35 cellular contexts compared by ENCODE assay signal in genomic region chr4:112138538-112138937, GRCh38. TPM values are rescaled to one million over a fixed set of nuclear protein-coding genes. Genes with fewer than 3 reads are reported as not detected.
"Had no signal": no experiment of that assay in that cellular context is flagged by ENCODE, and none has a peak within 500 bp of the region (broad histone marks: within the 10 kb centered on the region; RNA-seq: fewer than 3 reads in every experiment).

No MANE protein-coding gene starts in this region.

- H3K36me3 ChIP-seq: MG63 had no signal

- H3K9me3 ChIP-seq: MG63 had no signal

- H3K4me2 ChIP-seq: KMS-11 had no signal

- H3K27me3 ChIP-seq: MG63 had no signal

- H3K27ac ChIP-seq: KMS-11 had no signal

- DNase-seq: Karpas-422, Kasumi-1, KG1, MG63, MM.1S, MV-4-11, NCI-H1048, NCI-H1092, NCI-H1092 treated with DMSO at 0.1 percent for 48 hours, NCI-H1105, NCI-H1105 treated with DMSO at 0.1 percent for 48 hours, NCI-H1417, NCI-H1417 treated with DMSO at 0.1 percent for 48 hours, NCI-H1436, NCI-H1436 treated with DMSO at 0.1 percent for 48 hours, NCI-H146, NCI-H1694, NCI-H1694 treated with DMSO at 0.1 percent for 48 hours, NCI-H187, NCI-H187 treated with DMSO at 0.1 percent for 48 hours, NCI-H1930, NCI-H2029, NCI-H2029 treated with DMSO at 0.1 percent for 48 hours, NCI-H2081, NCI-H2081 treated with DMSO at 0.1 percent for 48 hours, NCI-H2107, NCI-H2171, NCI-H2171 treated with DMSO at 0.1 percent for 48 hours, NCI-H2227 treated with DMSO at 0.1 percent for 48 hours, NCI-H226, NCI-H345, NCI-H446, NCI-H446 treated with DMSO at 0.1 percent for 48 hours had no signal

- H3K4me3 ChIP-seq: MG63 had no signal

RNA-seq across cellular contexts. Expression of gene FAM241A, which starts 6.7 kb away (rescaled TPM):
- total RNA-seq: M059J had no signal
